Comparison of ENCODE assay signal across 9 cellular contexts in the genomic region with DNA sequence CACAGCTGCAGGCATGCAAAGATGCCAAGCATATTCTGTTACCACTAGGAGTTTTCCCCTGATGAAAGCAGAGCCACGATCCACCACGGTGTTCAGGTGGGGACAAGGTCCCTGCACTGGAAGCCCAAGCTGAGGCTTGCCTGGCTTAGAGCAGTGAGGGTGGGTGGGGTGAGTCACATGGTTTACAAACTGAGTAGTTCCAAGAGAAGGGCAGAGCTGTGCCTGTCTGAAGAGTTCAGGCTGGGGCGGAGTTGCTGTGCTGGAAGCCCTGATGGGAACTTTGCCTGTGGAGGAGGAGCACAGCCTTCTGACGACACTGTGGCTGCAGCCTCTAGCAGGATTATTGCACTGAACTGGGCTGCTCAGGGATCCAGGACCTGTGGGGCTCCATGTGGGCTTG. TPM values are rescaled to one million over a fixed set of nuclear protein-coding genes. Genes with fewer than 3 reads are reported as not detected.
DNase-seq lines count a peak whose midpoint lies in the region; ATAC-seq, FAIRE-seq and TF ChIP-seq lines count a peak whose summit lies in the region.
"Had no signal": no experiment of that assay in that cellular context is flagged by ENCODE, and none has a peak within 500 bp of the region (broad histone marks: within the 10 kb centered on the region; RNA-seq: fewer than 3 reads in every experiment).

No MANE protein-coding gene starts in this region.

- peak overlapping the region; percentile 91 for H3K27ac Mint-ChIP-seq in CD4-positive, alpha-beta T cell

- H4K8ac ChIP-seq in trophoblast cell (ENCODE audit: low read depth, low read length), result no peak overlapping the region

- CTCF ChIA-PET in CD4-positive, alpha-beta T cell (lab: Charles Lee), result no interaction called here
- CTCF ChIA-PET in A673 (lab: Charles Lee), result no interaction called here

- WGBS in esophagus squamous epithelium, 2 donors, result no CpG with 5 or more reads among the region's 4 CpGs
- no CpG with 5 or more reads among the region's 4 CpGs for WGBS in trophoblast cell (ENCODE audit: extremely low coverage, insufficient coverage, insufficient read length)

- no peak overlapping the region for H3K18ac ChIP-seq in trophoblast cell (ENCODE audit: low read length)

- H2BK120ac ChIP-seq in trophoblast cell (ENCODE audit: insufficient read depth, low read length, poor library complexity), result no peak overlapping the region

- no peak overlapping the region for H4K91ac ChIP-seq in trophoblast cell (ENCODE audit: low read depth, low read length)

- POLR2A ChIA-PET in CD4-positive, alpha-beta T cell (lab: Charles Lee), result interaction anchor here (1.0 to 1.5 kb wide), 4 partner anchors 176 to 476 kb away, joined by 3 to 5 read pairs (median 3); a partner anchor contains a TSS
- POLR2A ChIA-PET in A673 (lab: Charles Lee; ENCODE audit: low non-redundant PET), result no interaction called here

- in situ Hi-C loops in HAP-1 (cut with MboI; ENCODE audit: low sequenced_read_pairs), result no loop called here

- H3K36me3 ChIP-seq in esophagus squamous epithelium, result no peaks in the 10 kb centered on the region
- H3K36me3 ChIP-seq in trophoblast cell (ENCODE audit: control insufficient read depth in 1 of 2, insufficient read depth in 2 of 2, low read length in 2 of 2), result no peaks in the 10 kb centered on the region
- H3K36me3 ChIP-seq in HAP-1 (replicated peaks), result no peaks in the 10 kb centered on the region
- no peaks in the 10 kb centered on the region for H3K36me3 ChIP-seq in A673 (ENCODE audit: insufficient read depth, low read length, poor library complexity, severe bottlenecking)

- intact Hi-C loops in CD4-positive, alpha-beta T cell (cut with DNase I, micrococcal nuclease), result loop anchor here in 1 of 2 experiments (10.0 kb wide), 1 partner anchor 176 kb away; no protein-coding TSS in a partner anchor
- intact Hi-C loops in esophagus squamous epithelium (cut with DNase I) (no loop called here), A673 (cut with micrococcal nuclease; ENCODE audit: unreplicated experiment) (no loop called here)

- no peak overlapping the region for H2BK12ac ChIP-seq in trophoblast cell (ENCODE audit: low read length)

- H3K4me1 Mint-ChIP-seq in CD4-positive, alpha-beta T cell (ENCODE audit: low read depth), result peaks cover 33% of the 10 kb centered on the region

- TF ChIP-seq CTCF in CD4-positive, alpha-beta T cell (IDR thresholded peaks at IDR 0.05), result no peak
- TF ChIP-seq CTCF in esophagus squamous epithelium (IDR thresholded peaks at IDR 0.05) (no peak), A673 (conservative IDR thresholded peaks at IDR 0.05; ENCODE audit: low read depth, low read length) (no peak)

- H3K14ac ChIP-seq in trophoblast cell (ENCODE audit: low read length), result no peak overlapping the region

- no peaks in the 10 kb centered on the region for H3K9me3 Mint-ChIP-seq in CD4-positive, alpha-beta T cell

- H3K23ac ChIP-seq in trophoblast cell (ENCODE audit: low read length), result no peak overlapping the region

- no peaks in the 10 kb centered on the region for H3K79me1 ChIP-seq in trophoblast cell (ENCODE audit: low read length)

- H2AK5ac ChIP-seq in trophoblast cell (ENCODE audit: low read length), result no peak overlapping the region

- peak in 2 of 10 experiments; percentile 11 to 40 for DNase-seq in CD4-positive, alpha-beta T cell
- peak; percentile 0 for DNase-seq in NCI-H510A (lab: John Stamatoyannopoulos, UW)
- no peak for DNase-seq in esophagus squamous epithelium (lab: John Stamatoyannopoulos, UW)
- DNase-seq in trophoblast cell, result peak; percentile 35 to 49
- DNase-seq in HAP-1 (ENCODE audit: low spot score in 2 of 2), result no peak
- DNase-seq in frontal cortex (ENCODE audit: low spot score in 2 of 2), result no peak
- no peak for DNase-seq in A673 (ENCODE audit: low spot score)
- DNase-seq in NCI-H187 (lab: John Stamatoyannopoulos, UW), result no peak
- DNase-seq: NCI-H524 treated with DMSO at 0.1 percent for 48 hours had no signal

- H3K4me1 ChIP-seq in esophagus squamous epithelium (peaks cover 0 to 17% (median 0%) of the 10 kb centered on the region in 3 donors), trophoblast cell (ENCODE audit: control insufficient read depth in 1 of 2, insufficient read depth in 2 of 2, low read length in 2 of 2) (peaks cover 5 to 7% of the 10 kb centered on the region in 2 experiments), HAP-1 (no peaks in the 10 kb centered on the region), A673 (ENCODE audit: insufficient read depth, low read length, poor library complexity, severe bottlenecking) (no peaks in the 10 kb centered on the region)

- H2BK5ac ChIP-seq in trophoblast cell (ENCODE audit: low read depth, low read length, poor library complexity), result no peak overlapping the region

- H3K36me3 Mint-ChIP-seq in CD4-positive, alpha-beta T cell (ENCODE audit: low read depth), result no peaks in the 10 kb centered on the region

- H3K9me3 ChIP-seq in CD4-positive, alpha-beta T cell (ENCODE audit: control insufficient read depth, low read length), result no peaks in the 10 kb centered on the region
- H3K9me3 ChIP-seq in esophagus squamous epithelium (no peaks in the 10 kb centered on the region), trophoblast cell (ENCODE audit: insufficient read depth, low read depth, low read length) (no peaks in the 10 kb centered on the region), HAP-1 (no peaks in the 10 kb centered on the region), A673 (ENCODE audit: low read depth, low read length, poor library complexity, severe bottlenecking) (no peaks in the 10 kb centered on the region)

- no peaks in the 10 kb centered on the region for H3K79me2 ChIP-seq in trophoblast cell (ENCODE audit: control insufficient read depth, insufficient read depth, low read length, poor library complexity)

- H3K4me2 ChIP-seq in trophoblast cell (ENCODE audit: low read length), result no peak overlapping the region

- peak overlapping the region; percentile 15 for H3K4me3 Mint-ChIP-seq in CD4-positive, alpha-beta T cell

- no peak overlapping the region for H4K12ac ChIP-seq in trophoblast cell (ENCODE audit: low read depth, low read length)

- TF ChIP-seq POLR2A in esophagus squamous epithelium (IDR thresholded peaks at IDR 0.05), result no peak

- H3K9ac ChIP-seq in trophoblast cell (ENCODE audit: low read length), result no peak overlapping the region

- H3K27ac ChIP-seq in CD4-positive, alpha-beta T cell (ENCODE audit: low read depth, low read length), result peak overlapping the region; percentile 17
- peak overlapping the region; percentile 26 to 83 (median 78) for H3K27ac ChIP-seq in esophagus squamous epithelium
- no peak overlapping the region for H3K27ac ChIP-seq in trophoblast cell (ENCODE audit: low read depth, low read length)
- no peak overlapping the region for H3K27ac ChIP-seq in A673 (ENCODE audit: low read depth, low read length, poor library complexity, severe bottlenecking)

- no TSS peak for BruUV-seq in A673 (replicated peaks; lab: Mats Ljungman, UMichigan)

- H3K4ac ChIP-seq in trophoblast cell (ENCODE audit: low read depth, low read length), result no peak overlapping the region

- H3K27me3 ChIP-seq in CD4-positive, alpha-beta T cell (ENCODE audit: control insufficient read depth, insufficient read depth, low read length), result no peaks in the 10 kb centered on the region
- no peaks in the 10 kb centered on the region for H3K27me3 ChIP-seq in esophagus squamous epithelium
- H3K27me3 ChIP-seq in trophoblast cell (ENCODE audit: insufficient read depth, low read length), result no peaks in the 10 kb centered on the region
- no peaks in the 10 kb centered on the region for H3K27me3 ChIP-seq in HAP-1 (ENCODE audit: low read depth)
- no peaks in the 10 kb centered on the region for H3K27me3 ChIP-seq in A673 (replicated peaks; ENCODE audit: insufficient read depth, low read depth, low read length, poor library complexity)

- no peaks in the 10 kb centered on the region for H3K27me3 Mint-ChIP-seq in CD4-positive, alpha-beta T cell

- ATAC-seq in CD4-positive, alpha-beta T cell (ENCODE audit: poor library complexity), result peak; percentile 39

- FAIRE-seq in frontal cortex (lab: Jason Lieb, UNC), result no peak

- no peak overlapping the region for H2AFZ ChIP-seq in trophoblast cell (ENCODE audit: insufficient read depth, low read length, poor library complexity)

- no peak overlapping the region for H3K4me3 ChIP-seq in esophagus squamous epithelium
- H3K4me3 ChIP-seq in trophoblast cell (ENCODE audit: low read depth, low read length), result no peak overlapping the region
- no peak overlapping the region for H3K4me3 ChIP-seq in HAP-1
- no peak overlapping the region for H3K4me3 ChIP-seq in A673 (ENCODE audit: low read depth, low read length, poor library complexity, severe bottlenecking)

RNA-seq across cellular contexts. Expression of a gene that starts 45.5 kb away (rescaled TPM):
- not detected for total RNA-seq in CD4-positive, alpha-beta T cell
- not detected for total RNA-seq in esophagus squamous epithelium
- not detected in 2 replicates for polyA plus RNA-seq in trophoblast cell (2013)
- total RNA-seq in frontal cortex, result not detected
- 0.19 TPM in 1 of 2 replicates, not detected in the other for total RNA-seq in A673 (2021)

Comparison
In these comparisons a context has a peak if more than half of its experiments do, and no peak if none do; other contexts are left out.
1. DNase-seq: peak in NCI-H510A (single experiment) and trophoblast cell (2 of 2); none in esophagus squamous epithelium (single experiment), HAP-1 (0 of 2), frontal cortex (0 of 2), A673 (single experiment) and NCI-H187 (0 of 2).
2. H3K27ac ChIP-seq: peak in CD4-positive, alpha-beta T cell (single experiment) and esophagus squamous epithelium (4 of 4); none in trophoblast cell (single experiment) and A673 (single experiment).